Comparison of ENCODE assay signal across 1 cellular context in the genomic region with DNA sequence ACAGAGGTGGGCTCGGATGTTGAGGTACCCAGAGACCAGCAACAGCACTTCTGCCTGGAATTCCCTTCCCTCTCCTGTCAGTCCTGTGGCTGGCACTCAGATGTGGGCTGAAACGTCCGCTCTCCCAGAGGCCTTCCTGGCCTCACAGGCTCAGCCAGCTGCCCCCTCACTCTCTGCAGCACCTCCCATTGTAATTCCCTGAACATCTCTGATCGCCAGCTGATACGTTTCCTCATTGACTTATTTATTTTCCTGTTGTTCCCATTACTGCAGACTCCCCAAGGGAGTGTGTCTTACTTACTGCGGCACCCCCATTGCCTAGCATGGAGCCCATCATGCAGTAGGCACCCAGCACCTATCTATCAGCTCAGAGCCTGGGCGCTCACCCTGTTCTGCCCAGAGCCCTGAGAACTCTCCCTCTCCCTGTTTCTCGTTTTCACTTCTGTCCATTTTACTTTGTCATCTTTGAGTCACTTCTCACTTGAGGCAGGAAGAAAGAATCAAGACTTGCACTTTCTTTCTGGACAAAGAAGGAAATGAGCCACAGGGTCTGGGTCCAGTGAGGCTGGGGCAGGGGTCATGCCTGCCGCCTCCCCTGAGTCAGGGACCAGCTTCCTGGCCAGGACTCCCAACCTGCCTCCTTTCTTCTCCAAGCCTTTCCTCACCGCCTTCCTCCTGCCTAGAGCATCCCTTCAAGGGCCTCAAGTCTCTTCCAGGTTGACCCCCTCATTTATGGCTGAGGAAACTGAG.
TF ChIP-seq lines count a peak whose summit lies in the region.

No MANE protein-coding gene starts in this region.

TF ChIP-seq in IMR-90, 13 proteins besides CTCF, POLR2A, EP300 and RAD21:
- TF ChIP-seq NFE2L2 (IDR thresholded peaks at IDR 0.05; ENCODE audit: low read depth, low read length) (no peak), ELK1 (IDR thresholded peaks at IDR 0.05; ENCODE audit: borderline replicate concordance, low read depth, low read length) (no peak), RCOR1 (IDR thresholded peaks at IDR 0.05; ENCODE audit: insufficient replicate concordance, low read length) (no peak), FOS (IDR thresholded peaks at IDR 0.05; ENCODE audit: low read depth, low read length) (no peak), CHD1 (IDR thresholded peaks at IDR 0.05; ENCODE audit: low read depth, low read length) (no peak), MXI1 (IDR thresholded peaks at IDR 0.05; ENCODE audit: borderline replicate concordance, low read depth, low read length) (no peak), SMC3 (IDR thresholded peaks at IDR 0.05; ENCODE audit: low read depth, low read length) (no peak), USF2 (IDR thresholded peaks at IDR 0.05; ENCODE audit: low read depth, low read length) (no peak), BHLHE40 (IDR thresholded peaks at IDR 0.05; ENCODE audit: low read depth, low read length) (no peak), MAZ (IDR thresholded peaks at IDR 0.05; ENCODE audit: borderline replicate concordance, low read depth, low read length) (no peak), RFX5 (IDR thresholded peaks at IDR 0.05; ENCODE audit: low read depth, low read length) (no peak), MAFK (IDR thresholded peaks at IDR 0.05; ENCODE audit: low read depth, low read length) (no peak), CEBPB (IDR thresholded peaks at IDR 0.05; ENCODE audit: low read depth, low read length) (no peak)
TF ChIP-seq in IMR-90: peak in this region for 0.
